Comparison of ENCODE assay signal across 9 cellular contexts in genomic region chr16:11667221-11667823, GRCh38. TPM values are rescaled to one million over a fixed set of nuclear protein-coding genes. Genes with fewer than 3 reads are reported as not detected.
DNase-seq lines count a peak whose midpoint lies in the region; ATAC-seq and TF ChIP-seq lines count a peak whose summit lies in the region.
"Had no signal": no experiment of that assay in that cellular context is flagged by ENCODE, and none has a peak within 500 bp of the region (broad histone marks: within the 10 kb centered on the region; RNA-seq: fewer than 3 reads in every experiment).

No MANE protein-coding gene starts in this region.

- no peaks in the 10 kb centered on the region for H3K36me3 ChIP-seq in vagina
- H3K36me3 ChIP-seq: prostate gland had no signal

- ATAC-seq in stimulated activated naive CD8-positive, alpha-beta T cell treated with anti-CD3 and anti-CD28 coated beads, Interleukin-15, Interleukin-2, amounts not matched to agents 100 U/mL and 50 U/mL, for 24 hours = no peak
- ATAC-seq in naive B cell (ENCODE audit: low read depth in 2 of 2) (no peak), GM18858 (IDR thresholded peaks at IDR 0.05; ENCODE audit: unreplicated experiment) (no peak)

- no peaks in the 10 kb centered on the region for H3K9me3 ChIP-seq in vagina
- H3K9me3 ChIP-seq: prostate gland had no signal

- intact Hi-C loops in activated T-helper 2 cell treated with anti-CD3 and anti-CD28 coated beads, Interferon-gamma antibody, Interleukin-2, Interleukin-4, amounts not matched to agents 10 μg/mL and 5 μg/mL and 100 μg/mL, durations not matched to agents 14 hours and 24 hours and 36 hours (cut with micrococcal nuclease) = loop anchor here (5.0 kb wide), 2 partner anchors 60 to 85 kb away; no protein-coding TSS in a partner anchor
- intact Hi-C loops in vagina (cut with DNase I) = no loop called here

- H3K4me1 Mint-ChIP-seq in stimulated activated naive CD8-positive, alpha-beta T cell treated with anti-CD3 and anti-CD28 coated beads, Interleukin-15, Interleukin-2, amounts not matched to agents 100 ng/mL and 50 ng/mL, for 24 hours (ENCODE audit: low read depth) = peaks cover 71% of the 10 kb centered on the region
- H3K4me1 Mint-ChIP-seq in activated T-helper 2 cell treated with anti-CD3 and anti-CD28 coated beads, Interferon-gamma antibody, Interleukin-2, Interleukin-4, amounts not matched to agents 10 μg/mL and 5 μg/mL and 100 μg/mL, durations not matched to agents 14 hours and 24 hours and 36 hours (ENCODE audit: low read depth) = peaks cover 52% of the 10 kb centered on the region
- H3K4me1 Mint-ChIP-seq in naive B cell = peaks cover 64 to 72% (median 70%) of the 10 kb centered on the region in 3 donors

- DNase-seq in stimulated activated naive CD8-positive, alpha-beta T cell treated with anti-CD3 and anti-CD28 coated beads, Interleukin-15, Interleukin-2, amounts not matched to agents 100 U/mL and 50 U/mL, for 24 hours = no peak
- no peak for DNase-seq in activated T-helper 2 cell treated with anti-CD3 and anti-CD28 coated beads, Interferon-gamma antibody, Interleukin-2, Interleukin-4, amounts not matched to agents 10 μg/mL and 5 μg/mL and 100 μg/mL, durations not matched to agents 14 hours and 24 hours and 36 hours (ENCODE audit: low spot score)
- DNase-seq in naive B cell (no peak), vagina (ENCODE audit: extremely low spot score in 2 of 2) (no peak), HT-29 (ENCODE audit: low spot score) (no peak), midbrain (lab: John Stamatoyannopoulos, UW) (no peak)

- peak overlapping the region in 1 of 2 donors; percentile 53 for H3K4me3 ChIP-seq in vagina

- no peak overlapping the region for H3K27ac Mint-ChIP-seq in stimulated activated naive CD8-positive, alpha-beta T cell treated with anti-CD3 and anti-CD28 coated beads, Interleukin-15, Interleukin-2, amounts not matched to agents 100 ng/mL and 50 ng/mL, for 24 hours
- no peak overlapping the region for H3K27ac Mint-ChIP-seq in activated T-helper 2 cell treated with anti-CD3 and anti-CD28 coated beads, Interferon-gamma antibody, Interleukin-2, Interleukin-4, amounts not matched to agents 10 μg/mL and 5 μg/mL and 100 μg/mL, durations not matched to agents 14 hours and 24 hours and 36 hours
- peak overlapping the region in 4 of 6 donors; percentile 16 to 89 (median 82) for H3K27ac Mint-ChIP-seq in naive B cell

- H3K9me3 Mint-ChIP-seq in stimulated activated naive CD8-positive, alpha-beta T cell treated with anti-CD3 and anti-CD28 coated beads, Interleukin-15, Interleukin-2, amounts not matched to agents 100 ng/mL and 50 ng/mL, for 24 hours = no peaks in the 10 kb centered on the region
- H3K9me3 Mint-ChIP-seq in activated T-helper 2 cell treated with anti-CD3 and anti-CD28 coated beads, Interferon-gamma antibody, Interleukin-2, Interleukin-4, amounts not matched to agents 10 μg/mL and 5 μg/mL and 100 μg/mL, durations not matched to agents 14 hours and 24 hours and 36 hours = no peaks in the 10 kb centered on the region
- H3K9me3 Mint-ChIP-seq in naive B cell = no peaks in the 10 kb centered on the region

- TF ChIP-seq POLR2A in vagina (IDR thresholded peaks at IDR 0.05) = no peak

- no peaks in the 10 kb centered on the region for H3K27me3 ChIP-seq in vagina

- H3K27ac ChIP-seq in vagina = peak overlapping the region; percentile 79

- TF ChIP-seq CTCF in vagina (IDR thresholded peaks at IDR 0.05) = no peak

- peaks cover 47% of the 10 kb centered on the region for H3K4me1 ChIP-seq in vagina

- H3K36me3 Mint-ChIP-seq in stimulated activated naive CD8-positive, alpha-beta T cell treated with anti-CD3 and anti-CD28 coated beads, Interleukin-15, Interleukin-2, amounts not matched to agents 100 ng/mL and 50 ng/mL, for 24 hours (ENCODE audit: low read depth) = no peaks in the 10 kb centered on the region
- no peaks in the 10 kb centered on the region for H3K36me3 Mint-ChIP-seq in activated T-helper 2 cell treated with anti-CD3 and anti-CD28 coated beads, Interferon-gamma antibody, Interleukin-2, Interleukin-4, amounts not matched to agents 10 μg/mL and 5 μg/mL and 100 μg/mL, durations not matched to agents 14 hours and 24 hours and 36 hours (ENCODE audit: low read depth)
- no peaks in the 10 kb centered on the region for H3K36me3 Mint-ChIP-seq in naive B cell

- H3K4me3 Mint-ChIP-seq in stimulated activated naive CD8-positive, alpha-beta T cell treated with anti-CD3 and anti-CD28 coated beads, Interleukin-15, Interleukin-2, amounts not matched to agents 100 ng/mL and 50 ng/mL, for 24 hours = peak overlapping the region; percentile 55
- H3K4me3 Mint-ChIP-seq in activated T-helper 2 cell treated with anti-CD3 and anti-CD28 coated beads, Interferon-gamma antibody, Interleukin-2, Interleukin-4, amounts not matched to agents 10 μg/mL and 5 μg/mL and 100 μg/mL, durations not matched to agents 14 hours and 24 hours and 36 hours (ENCODE audit: low read depth) = peak overlapping the region; percentile 72
- H3K4me3 Mint-ChIP-seq in naive B cell = peak overlapping the region; percentile 62 to 89 (median 81)

- no peaks in the 10 kb centered on the region for H3K27me3 Mint-ChIP-seq in stimulated activated naive CD8-positive, alpha-beta T cell treated with anti-CD3 and anti-CD28 coated beads, Interleukin-15, Interleukin-2, amounts not matched to agents 100 ng/mL and 50 ng/mL, for 24 hours
- H3K27me3 Mint-ChIP-seq in activated T-helper 2 cell treated with anti-CD3 and anti-CD28 coated beads, Interferon-gamma antibody, Interleukin-2, Interleukin-4, amounts not matched to agents 10 μg/mL and 5 μg/mL and 100 μg/mL, durations not matched to agents 14 hours and 24 hours and 36 hours (ENCODE audit: low read depth) = peaks cover 4% of the 10 kb centered on the region
- H3K27me3 Mint-ChIP-seq in naive B cell = no peaks in the 10 kb centered on the region

RNA-seq across cellular contexts. Expression of gene SNN, which starts 0.9 kb away (rescaled TPM):
- 8.6 and 9.5 TPM in 2 replicates for total RNA-seq in activated T-helper 2 cell treated with anti-CD3 and anti-CD28 coated beads, Interferon-gamma antibody, Interleukin-2, Interleukin-4, amounts not matched to agents 10 μg/mL and 5 μg/mL and 100 μg/mL, durations not matched to agents 14 hours and 24 hours and 36 hours
- polyA plus RNA-seq in naive B cell (ENCODE audit: low read depth in 6 of 6) = 10 to 100 TPM; 53.0 to 82.7 (median 67.7) TPM
- 23.1 TPM for total RNA-seq in vagina
- 13.3 and 13.4 TPM in 2 replicates for total RNA-seq in HT-29 (2014; rRNA removed; shearing (Covaris generic))

Comparison
In these comparisons a context has a peak if more than half of its experiments do, and no peak if none do; other contexts are left out.
1. H3K27ac Mint-ChIP-seq: peak in naive B cell (4 of 6); none in stimulated activated naive CD8-positive, alpha-beta T cell treated with anti-CD3 and anti-CD28 coated beads, Interleukin-15, Interleukin-2, amounts not matched to agents 100 ng/mL and 50 ng/mL, for 24 hours (single experiment) and activated T-helper 2 cell treated with anti-CD3 and anti-CD28 coated beads, Interferon-gamma antibody, Interleukin-2, Interleukin-4, amounts not matched to agents 10 μg/mL and 5 μg/mL and 100 μg/mL, durations not matched to agents 14 hours and 24 hours and 36 hours (single experiment).
2. Peak in every context shown above with its lines, with median percentiles within 50 percentile points of each other: H3K4me3 Mint-ChIP-seq.